ENCODE assay signal across 1 cellular context in the genomic region with DNA sequence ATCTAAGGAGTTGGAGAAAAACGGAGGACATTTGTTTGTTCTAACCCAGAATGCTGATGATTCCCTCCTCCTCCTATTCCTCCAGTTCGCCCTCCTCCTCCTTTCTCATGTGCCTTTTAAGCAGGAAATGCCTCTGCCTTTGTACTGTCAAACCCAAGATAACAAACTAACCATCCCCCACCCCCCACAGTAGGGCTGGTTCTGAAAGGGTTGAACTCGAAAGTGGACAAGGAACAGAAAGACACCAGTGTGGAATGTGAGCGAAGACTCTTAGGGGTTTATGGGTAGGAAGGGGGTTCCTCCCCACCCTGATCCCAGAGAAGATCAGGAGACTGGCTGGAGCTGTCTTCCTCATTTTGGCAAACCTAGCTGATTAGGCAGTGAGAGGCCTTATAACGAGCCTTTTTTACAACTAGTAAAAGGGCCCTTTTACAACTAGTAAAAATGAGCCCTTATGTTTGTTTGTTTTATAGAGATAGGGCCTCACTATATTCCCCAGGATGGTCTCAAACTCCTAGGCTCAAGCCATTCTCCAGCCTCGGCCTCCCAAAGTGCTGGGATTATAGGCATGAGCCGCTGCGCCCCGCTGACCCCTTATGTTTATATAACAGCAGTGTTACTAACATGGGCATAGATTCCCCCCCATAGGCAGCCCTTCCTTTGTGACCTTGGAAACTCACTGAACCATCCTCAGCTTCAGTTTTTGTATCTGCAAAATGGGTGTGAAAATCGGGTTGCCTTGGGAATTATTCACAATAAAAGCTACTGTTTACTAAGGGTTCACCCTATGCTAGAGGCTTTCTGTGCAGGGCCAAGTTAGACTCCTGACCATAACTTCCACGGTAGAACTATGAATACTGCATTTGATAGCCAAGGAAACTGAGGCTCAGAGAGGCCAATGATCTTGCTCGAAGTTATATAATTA.
TF ChIP-seq lines count a peak whose summit lies in the region.

No MANE protein-coding gene starts in this region.

TF ChIP-seq in HepG2, 621 proteins besides CTCF, POLR2A, EP300 and RAD21 (continued from another document and continues in another):
- TF ChIP-seq GATAD2A (CRISPR knock-in tag; IDR thresholded peaks at IDR 0.05) (peak; percentile 33; the same call in 1 of the 2 replicates), ZKSCAN1 (IDR thresholded peaks at IDR 0.05; ENCODE audit: low read length) (peak; percentile 95), ATF4 (CRISPR knock-in tag; IDR thresholded peaks at IDR 0.05) (no peak), SIN3A (IDR thresholded peaks at IDR 0.05; ENCODE audit: borderline replicate concordance, low read depth, low read length) (0 out of 2 replicates have a peak, but pooled peaks have one; percentile 64), ZBTB7B (CRISPR knock-in tag; IDR thresholded peaks at IDR 0.05) (peak; percentile 76), PHF21A (CRISPR knock-in tag; IDR thresholded peaks at IDR 0.05) (peak; percentile 1; the same call in 1 of the 2 replicates), ZNF12 (CRISPR knock-in tag; IDR thresholded peaks at IDR 0.05) (0 out of 2 replicates have a peak, but pooled peaks have one; percentile 25), ZNF24 (IDR thresholded peaks at IDR 0.05) (0 out of 2 replicates have a peak, but pooled peaks have one; percentile 43), KDM5B (CRISPR knock-in tag; IDR thresholded peaks at IDR 0.05; ENCODE audit: borderline replicate concordance) (0 out of 2 replicates have a peak, but pooled peaks have one; percentile 13), LCORL (IDR thresholded peaks at IDR 0.05) (no peak), LCORL (CRISPR knock-in tag; IDR thresholded peaks at IDR 0.05) (peak; percentile 71), ELF3 (CRISPR knock-in tag; IDR thresholded peaks at IDR 0.05) (peak; percentile 44; the same call in 1 of the 2 replicates), ZNF263 (CRISPR knock-in tag; IDR thresholded peaks at IDR 0.05) (peak; percentile 84)
- TF ChIP-seq, protein P1, sequence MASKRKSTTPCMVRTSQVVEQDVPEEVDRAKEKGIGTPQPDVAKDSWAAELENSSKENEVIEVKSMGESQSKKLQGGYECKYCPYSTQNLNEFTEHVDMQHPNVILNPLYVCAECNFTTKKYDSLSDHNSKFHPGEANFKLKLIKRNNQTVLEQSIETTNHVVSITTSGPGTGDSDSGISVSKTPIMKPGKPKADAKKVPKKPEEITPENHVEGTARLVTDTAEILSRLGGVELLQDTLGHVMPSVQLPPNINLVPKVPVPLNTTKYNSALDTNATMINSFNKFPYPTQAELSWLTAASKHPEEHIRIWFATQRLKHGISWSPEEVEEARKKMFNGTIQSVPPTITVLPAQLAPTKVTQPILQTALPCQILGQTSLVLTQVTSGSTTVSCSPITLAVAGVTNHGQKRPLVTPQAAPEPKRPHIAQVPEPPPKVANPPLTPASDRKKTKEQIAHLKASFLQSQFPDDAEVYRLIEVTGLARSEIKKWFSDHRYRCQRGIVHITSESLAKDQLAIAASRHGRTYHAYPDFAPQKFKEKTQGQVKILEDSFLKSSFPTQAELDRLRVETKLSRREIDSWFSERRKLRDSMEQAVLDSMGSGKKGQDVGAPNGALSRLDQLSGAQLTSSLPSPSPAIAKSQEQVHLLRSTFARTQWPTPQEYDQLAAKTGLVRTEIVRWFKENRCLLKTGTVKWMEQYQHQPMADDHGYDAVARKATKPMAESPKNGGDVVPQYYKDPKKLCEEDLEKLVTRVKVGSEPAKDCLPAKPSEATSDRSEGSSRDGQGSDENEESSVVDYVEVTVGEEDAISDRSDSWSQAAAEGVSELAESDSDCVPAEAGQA (IDR thresholded peaks at IDR 0.05; ENCODE audit: low read depth), result no peak
- TF ChIP-seq, protein P1 (CRISPR knock-in tag; IDR thresholded peaks at IDR 0.05; ENCODE audit: borderline replicate concordance), result no peak
- TF ChIP-seq, protein P2, sequence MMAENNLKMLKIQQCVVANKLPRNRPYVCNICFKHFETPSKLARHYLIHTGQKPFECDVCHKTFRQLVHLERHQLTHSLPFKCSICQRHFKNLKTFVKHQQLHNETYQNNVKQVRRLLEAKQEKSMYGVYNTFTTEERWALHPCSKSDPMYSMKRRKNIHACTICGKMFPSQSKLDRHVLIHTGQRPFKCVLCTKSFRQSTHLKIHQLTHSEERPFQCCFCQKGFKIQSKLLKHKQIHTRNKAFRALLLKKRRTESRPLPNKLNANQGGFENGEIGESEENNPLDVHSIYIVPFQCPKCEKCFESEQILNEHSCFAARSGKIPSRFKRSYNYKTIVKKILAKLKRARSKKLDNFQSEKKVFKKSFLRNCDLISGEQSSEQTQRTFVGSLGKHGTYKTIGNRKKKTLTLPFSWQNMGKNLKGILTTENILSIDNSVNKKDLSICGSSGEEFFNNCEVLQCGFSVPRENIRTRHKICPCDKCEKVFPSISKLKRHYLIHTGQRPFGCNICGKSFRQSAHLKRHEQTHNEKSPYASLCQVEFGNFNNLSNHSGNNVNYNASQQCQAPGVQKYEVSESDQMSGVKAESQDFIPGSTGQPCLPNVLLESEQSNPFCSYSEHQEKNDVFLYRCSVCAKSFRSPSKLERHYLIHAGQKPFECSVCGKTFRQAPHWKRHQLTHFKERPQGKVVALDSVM (CRISPR knock-in tag; IDR thresholded peaks at IDR 0.05), result peak; percentile 80
- TF ChIP-seq, protein P3, sequence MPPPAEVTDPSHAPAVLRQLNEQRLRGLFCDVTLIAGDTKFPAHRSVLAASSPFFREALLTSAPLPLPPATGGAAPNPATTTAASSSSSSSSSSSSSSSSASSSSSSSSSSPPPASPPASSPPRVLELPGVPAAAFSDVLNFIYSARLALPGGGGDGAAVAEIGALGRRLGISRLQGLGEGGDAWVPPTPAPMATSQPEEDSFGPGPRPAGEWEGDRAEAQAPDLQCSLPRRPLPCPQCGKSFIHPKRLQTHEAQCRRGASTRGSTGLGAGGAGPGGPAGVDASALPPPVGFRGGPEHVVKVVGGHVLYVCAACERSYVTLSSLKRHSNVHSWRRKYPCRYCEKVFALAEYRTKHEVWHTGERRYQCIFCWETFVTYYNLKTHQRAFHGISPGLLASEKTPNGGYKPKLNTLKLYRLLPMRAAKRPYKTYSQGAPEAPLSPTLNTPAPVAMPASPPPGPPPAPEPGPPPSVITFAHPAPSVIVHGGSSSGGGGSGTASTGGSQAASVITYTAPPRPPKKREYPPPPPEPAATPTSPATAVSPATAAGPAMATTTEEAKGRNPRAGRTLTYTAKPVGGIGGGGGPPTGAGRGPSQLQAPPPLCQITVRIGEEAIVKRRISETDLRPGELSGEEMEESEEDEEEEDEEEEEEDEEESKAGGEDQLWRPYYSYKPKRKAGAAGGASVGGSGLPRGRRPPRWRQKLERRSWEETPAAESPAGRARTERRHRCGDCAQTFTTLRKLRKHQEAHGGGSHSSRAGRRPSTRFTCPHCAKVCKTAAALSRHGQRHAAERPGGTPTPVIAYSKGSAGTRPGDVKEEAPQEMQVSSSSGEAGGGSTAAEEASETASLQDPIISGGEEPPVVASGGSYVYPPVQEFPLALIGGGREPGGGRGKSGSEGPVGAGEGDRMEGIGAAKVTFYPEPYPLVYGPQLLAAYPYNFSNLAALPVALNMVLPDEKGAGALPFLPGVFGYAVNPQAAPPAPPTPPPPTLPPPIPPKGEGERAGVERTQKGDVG (CRISPR knock-in tag; IDR thresholded peaks at IDR 0.05; ENCODE audit: borderline replicate concordance), result no peak
- TF ChIP-seq, protein P4, sequence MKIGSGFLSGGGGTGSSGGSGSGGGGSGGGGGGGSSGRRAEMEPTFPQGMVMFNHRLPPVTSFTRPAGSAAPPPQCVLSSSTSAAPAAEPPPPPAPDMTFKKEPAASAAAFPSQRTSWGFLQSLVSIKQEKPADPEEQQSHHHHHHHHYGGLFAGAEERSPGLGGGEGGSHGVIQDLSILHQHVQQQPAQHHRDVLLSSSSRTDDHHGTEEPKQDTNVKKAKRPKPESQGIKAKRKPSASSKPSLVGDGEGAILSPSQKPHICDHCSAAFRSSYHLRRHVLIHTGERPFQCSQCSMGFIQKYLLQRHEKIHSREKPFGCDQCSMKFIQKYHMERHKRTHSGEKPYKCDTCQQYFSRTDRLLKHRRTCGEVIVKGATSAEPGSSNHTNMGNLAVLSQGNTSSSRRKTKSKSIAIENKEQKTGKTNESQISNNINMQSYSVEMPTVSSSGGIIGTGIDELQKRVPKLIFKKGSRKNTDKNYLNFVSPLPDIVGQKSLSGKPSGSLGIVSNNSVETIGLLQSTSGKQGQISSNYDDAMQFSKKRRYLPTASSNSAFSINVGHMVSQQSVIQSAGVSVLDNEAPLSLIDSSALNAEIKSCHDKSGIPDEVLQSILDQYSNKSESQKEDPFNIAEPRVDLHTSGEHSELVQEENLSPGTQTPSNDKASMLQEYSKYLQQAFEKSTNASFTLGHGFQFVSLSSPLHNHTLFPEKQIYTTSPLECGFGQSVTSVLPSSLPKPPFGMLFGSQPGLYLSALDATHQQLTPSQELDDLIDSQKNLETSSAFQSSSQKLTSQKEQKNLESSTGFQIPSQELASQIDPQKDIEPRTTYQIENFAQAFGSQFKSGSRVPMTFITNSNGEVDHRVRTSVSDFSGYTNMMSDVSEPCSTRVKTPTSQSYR (CRISPR knock-in tag; IDR thresholded peaks at IDR 0.05; ENCODE audit: borderline replicate concordance), result peak; percentile 93
- TF ChIP-seq, protein P5, sequence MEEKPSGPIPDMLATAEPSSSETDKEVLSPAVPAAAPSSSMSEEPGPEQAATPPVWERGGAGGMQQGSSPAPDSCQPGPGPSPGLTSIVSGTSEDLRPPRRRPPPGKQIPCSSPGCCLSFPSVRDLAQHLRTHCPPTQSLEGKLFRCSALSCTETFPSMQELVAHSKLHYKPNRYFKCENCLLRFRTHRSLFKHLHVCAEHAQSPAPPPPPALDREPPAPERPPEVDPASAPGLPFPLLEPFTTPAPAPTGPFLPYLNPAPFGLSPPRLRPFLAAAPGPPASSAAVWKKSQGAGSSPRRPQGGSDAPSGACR (CRISPR knock-in tag; IDR thresholded peaks at IDR 0.05), result peak; percentile 82; the same call in 1 of the 2 replicates
- TF ChIP-seq, protein P6, sequence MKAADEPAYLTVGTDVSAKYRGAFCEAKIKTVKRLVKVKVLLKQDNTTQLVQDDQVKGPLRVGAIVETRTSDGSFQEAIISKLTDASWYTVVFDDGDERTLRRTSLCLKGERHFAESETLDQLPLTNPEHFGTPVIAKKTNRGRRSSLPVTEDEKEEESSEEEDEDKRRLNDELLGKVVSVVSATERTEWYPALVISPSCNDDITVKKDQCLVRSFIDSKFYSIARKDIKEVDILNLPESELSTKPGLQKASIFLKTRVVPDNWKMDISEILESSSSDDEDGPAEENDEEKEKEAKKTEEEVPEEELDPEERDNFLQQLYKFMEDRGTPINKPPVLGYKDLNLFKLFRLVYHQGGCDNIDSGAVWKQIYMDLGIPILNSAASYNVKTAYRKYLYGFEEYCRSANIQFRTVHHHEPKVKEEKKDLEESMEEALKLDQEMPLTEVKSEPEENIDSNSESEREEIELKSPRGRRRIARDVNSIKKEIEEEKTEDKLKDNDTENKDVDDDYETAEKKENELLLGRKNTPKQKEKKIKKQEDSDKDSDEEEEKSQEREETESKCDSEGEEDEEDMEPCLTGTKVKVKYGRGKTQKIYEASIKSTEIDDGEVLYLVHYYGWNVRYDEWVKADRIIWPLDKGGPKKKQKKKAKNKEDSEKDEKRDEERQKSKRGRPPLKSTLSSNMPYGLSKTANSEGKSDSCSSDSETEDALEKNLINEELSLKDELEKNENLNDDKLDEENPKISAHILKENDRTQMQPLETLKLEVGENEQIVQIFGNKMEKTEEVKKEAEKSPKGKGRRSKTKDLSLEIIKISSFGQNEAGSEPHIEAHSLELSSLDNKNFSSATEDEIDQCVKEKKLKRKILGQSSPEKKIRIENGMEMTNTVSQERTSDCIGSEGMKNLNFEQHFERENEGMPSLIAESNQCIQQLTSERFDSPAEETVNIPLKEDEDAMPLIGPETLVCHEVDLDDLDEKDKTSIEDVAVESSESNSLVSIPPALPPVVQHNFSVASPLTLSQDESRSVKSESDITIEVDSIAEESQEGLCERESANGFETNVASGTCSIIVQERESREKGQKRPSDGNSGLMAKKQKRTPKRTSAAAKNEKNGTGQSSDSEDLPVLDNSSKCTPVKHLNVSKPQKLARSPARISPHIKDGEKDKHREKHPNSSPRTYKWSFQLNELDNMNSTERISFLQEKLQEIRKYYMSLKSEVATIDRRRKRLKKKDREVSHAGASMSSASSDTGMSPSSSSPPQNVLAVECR (CRISPR knock-in tag; IDR thresholded peaks at IDR 0.05; ENCODE audit: borderline replicate concordance), result no peak
- TF ChIP-seq, protein P7, sequence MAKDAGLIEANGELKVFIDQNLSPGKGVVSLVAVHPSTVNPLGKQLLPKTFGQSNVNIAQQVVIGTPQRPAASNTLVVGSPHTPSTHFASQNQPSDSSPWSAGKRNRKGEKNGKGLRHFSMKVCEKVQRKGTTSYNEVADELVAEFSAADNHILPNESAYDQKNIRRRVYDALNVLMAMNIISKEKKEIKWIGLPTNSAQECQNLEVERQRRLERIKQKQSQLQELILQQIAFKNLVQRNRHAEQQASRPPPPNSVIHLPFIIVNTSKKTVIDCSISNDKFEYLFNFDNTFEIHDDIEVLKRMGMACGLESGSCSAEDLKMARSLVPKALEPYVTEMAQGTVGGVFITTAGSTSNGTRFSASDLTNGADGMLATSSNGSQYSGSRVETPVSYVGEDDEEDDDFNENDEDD (CRISPR knock-in tag; IDR thresholded peaks at IDR 0.05; ENCODE audit: borderline replicate concordance), result no peak
